Comparison of ENCODE assay signal across 9 cellular contexts in the genomic region with DNA sequence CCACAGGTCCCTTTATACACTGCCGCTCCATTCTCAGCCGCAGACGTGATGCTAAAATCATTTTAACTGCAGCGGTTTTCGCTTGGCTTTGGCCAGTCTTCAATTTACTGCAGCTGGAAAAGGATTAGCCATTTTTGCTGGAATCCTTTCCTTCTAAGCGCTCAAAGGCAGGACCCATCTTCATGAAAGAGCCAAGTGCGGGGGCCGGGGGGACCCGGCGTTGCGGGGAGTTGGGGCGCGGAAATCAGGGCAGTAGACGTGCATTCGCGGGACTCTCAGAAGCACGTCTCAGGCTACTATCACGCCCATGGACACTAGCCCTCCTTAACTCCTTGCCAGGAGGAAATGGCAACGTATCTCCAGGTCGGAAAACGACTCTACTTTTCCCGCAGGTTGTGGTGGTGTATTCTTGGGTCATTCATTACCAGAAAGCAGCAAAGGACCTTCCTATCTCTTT. TPM values are rescaled to one million over a fixed set of nuclear protein-coding genes. Genes with fewer than 3 reads are reported as not detected.
DNase-seq lines count a peak whose midpoint lies in the region; ATAC-seq and TF ChIP-seq lines count a peak whose summit lies in the region.
"Had no signal": no experiment of that assay in that cellular context is flagged by ENCODE, and none has a peak within 500 bp of the region (broad histone marks: within the 10 kb centered on the region; RNA-seq: fewer than 3 reads in every experiment).

No MANE protein-coding gene starts in this region.

- H3K27ac ChIP-seq in psoas muscle = no peak overlapping the region
- H3K27ac ChIP-seq in adrenal gland = no peak overlapping the region

- peak overlapping the region; percentile 70 for H3K4me3 ChIP-seq in fibroblast of pulmonary artery (replicated peaks; ENCODE audit: low read depth, low read length)
- H3K4me3 ChIP-seq in psoas muscle = peak overlapping the region; percentile 62
- H3K4me3 ChIP-seq in adrenal gland = peak overlapping the region in 1 of 4 donors; percentile 55
- no peak overlapping the region for H3K4me3 ChIP-seq in MG63

- DNase-seq in DMS53 (lab: John Stamatoyannopoulos, UW) (peak; percentile 62), NCI-H748 (lab: John Stamatoyannopoulos, UW; ENCODE audit: unreplicated experiment) (peak; percentile 58), fibroblast of pulmonary artery (ENCODE audit: low read depth) (peak; percentile 13), psoas muscle (no peak), NCI-H446 treated with DMSO at 0.1 percent for 48 hours (lab: John Stamatoyannopoulos, UW) (no peak), adrenal gland (no peak), mucosa of gallbladder (ENCODE audit: low spot score) (no peak), MG63 (no peak)
- DNase-seq: activated T-cell treated with anti-CD3 and anti-CD28 coated beads, Interleukin-2, amount 50 U/mL, for 1 hour had no signal

- intact Hi-C loops in psoas muscle (cut with DNase I) = no loop called here
- intact Hi-C loops in adrenal gland (cut with DNase I) = no loop called here

- ATAC-seq in psoas muscle = no peak

- H3K9me3 ChIP-seq in psoas muscle (no peaks in the 10 kb centered on the region), adrenal gland (replicated peaks in 1 of 3) (no peaks in the 10 kb centered on the region), MG63 (no peaks in the 10 kb centered on the region)

- 1% methylated on average over 22 of the region's 22 CpGs for WGBS in psoas muscle, 3 donors
- WGBS in adrenal gland, 4 donors = 1 to 2% (median 2%) methylated on average over 22 of the region's 22 CpGs

- H3K4me1 ChIP-seq in psoas muscle (peaks cover 26% of the 10 kb centered on the region), adrenal gland (replicated peaks in 1 of 2) (peaks cover 0 to 20% of the 10 kb centered on the region in 2 donors)

- H3K36me3 ChIP-seq in psoas muscle (ENCODE audit: insufficient read depth in 1 of 2, low read depth in 1 of 2) = no peaks in the 10 kb centered on the region
- H3K36me3 ChIP-seq in adrenal gland (replicated peaks in 1 of 2) = no peaks in the 10 kb centered on the region
- H3K36me3 ChIP-seq in MG63 = no peaks in the 10 kb centered on the region

- peaks cover 2 to 78% (median 33%) of the 10 kb centered on the region in 3 donors for H3K27me3 ChIP-seq in psoas muscle (ENCODE audit: insufficient read depth in 3 of 3, low read length in 2 of 3)
- H3K27me3 ChIP-seq in adrenal gland = peaks cover 39% of the 10 kb centered on the region
- peaks cover 48% of the 10 kb centered on the region for H3K27me3 ChIP-seq in MG63

- TF ChIP-seq CTCF in fibroblast of pulmonary artery (IDR thresholded peaks at IDR 0.05; ENCODE audit: low read length, missing control alignments) = no peak
- no peak for TF ChIP-seq CTCF in psoas muscle (IDR thresholded peaks at IDR 0.05)
- TF ChIP-seq CTCF in adrenal gland (IDR thresholded peaks at IDR 0.05) = no peak

- TF ChIP-seq POLR2A in adrenal gland (IDR thresholded peaks at IDR 0.05) = no peak

RNA-seq across cellular contexts. Expression of a gene that starts 1.7 kb away (rescaled TPM):
- under 1 TPM in 1 of 4 donors, not detected in 3; 0.12 TPM for total RNA-seq in psoas muscle
- polyA plus RNA-seq in psoas muscle = under 1 TPM; 0.01 to 0.05 (median 0.01) TPM
- 10 to 100 TPM in 3 of 8 donors, 1 to 10 TPM in 5; 3.7 to 18.6 (median 9.1) TPM for total RNA-seq in adrenal gland
- 1 to 10 TPM in 2 of 3 donors, under 1 TPM in 1; 0.84 to 3.2 (median 1.7) TPM for polyA plus RNA-seq in adrenal gland
- 1.0 TPM for total RNA-seq in mucosa of gallbladder
- total RNA-seq in MG63 (2014; rRNA removed; shearing (Covaris generic); ENCODE audit: low replicate concordance) = 0.03 TPM in 1 of 2 replicates, not detected in the other

Comparison
In these comparisons a context has a peak if more than half of its experiments do, and no peak if none do; other contexts are left out.
1. DNase-seq: peak in DMS53 (single experiment), NCI-H748 (single experiment) and fibroblast of pulmonary artery (single experiment); none in psoas muscle (0 of 2), NCI-H446 treated with DMSO at 0.1 percent for 48 hours (single experiment), adrenal gland (0 of 7), mucosa of gallbladder (single experiment) and MG63 (single experiment).